15 cellular contexts compared by ENCODE assay signal in genomic region chr12:85484387-85484786, GRCh38.
A peak's percentile ranks its signal among the peaks of the same experiment; 100 is the strongest.
DNase-seq lines count a peak whose midpoint lies in the region; ATAC-seq, FAIRE-seq and TF ChIP-seq lines count a peak whose summit lies in the region.
"Had no signal": no experiment of that assay in that cellular context is flagged by ENCODE, and none has a peak within 500 bp of the region (broad histone marks: within the 10 kb centered on the region; RNA-seq: fewer than 3 reads in every experiment).

No MANE protein-coding gene starts in this region.

- H3K9me3 ChIP-seq in tibial nerve, result no peaks in the 10 kb centered on the region
- H3K9me3 ChIP-seq: HAP-1, left lung had no signal

- H3K27ac ChIP-seq in tibial nerve, result no peak overlapping the region
- H3K27ac ChIP-seq: left lung had no signal

- no peak for FAIRE-seq in HTR-8/SVneo (lab: Jason Lieb, UNC)

- H3K27me3 ChIP-seq in tibial nerve, result no peaks in the 10 kb centered on the region
- H3K27me3 ChIP-seq: left lung had no signal

- no peaks in the 10 kb centered on the region for H3K27me3 Mint-ChIP-seq in activated CD4-positive, alpha-beta T cell treated with anti-CD3 and anti-CD28 coated beads, Interleukin-2, amount 10 ng/mL, durations not matched to agents 7 days and 5 days
- H3K27me3 Mint-ChIP-seq: naive thymus-derived CD4-positive, alpha-beta T cell had no signal

- no peak for TF ChIP-seq EP300 in tibial nerve (IDR thresholded peaks at IDR 0.05)

- no peaks in the 10 kb centered on the region for H3K36me3 Mint-ChIP-seq in activated CD4-positive, alpha-beta T cell treated with anti-CD3 and anti-CD28 coated beads, Interleukin-2, amount 10 ng/mL, durations not matched to agents 7 days and 5 days (ENCODE audit: low read depth)
- H3K36me3 Mint-ChIP-seq: naive thymus-derived CD4-positive, alpha-beta T cell had no signal

- no peaks in the 10 kb centered on the region for H3K36me3 ChIP-seq in tibial nerve
- H3K36me3 ChIP-seq: HAP-1, left lung had no signal

- ATAC-seq in GM18517 (IDR thresholded peaks at IDR 0.05; ENCODE audit: unreplicated experiment), result peak; percentile 86
- ATAC-seq in GM21367 (IDR thresholded peaks at IDR 0.05; ENCODE audit: unreplicated experiment), result peak; percentile 88
- peak; percentile 88 for ATAC-seq in HG02938 (IDR thresholded peaks at IDR 0.05; ENCODE audit: unreplicated experiment)
- ATAC-seq in HG03521 (IDR thresholded peaks at IDR 0.05; ENCODE audit: unreplicated experiment), result peak; percentile 73
- ATAC-seq: activated T-cell treated with anti-CD3 and anti-CD28 coated beads, Interleukin-2, amount 50 U/mL, for 4 hours; left lung; naive thymus-derived CD4-positive, alpha-beta T cell; Panc1 had no signal

- H3K4me3 Mint-ChIP-seq in activated CD4-positive, alpha-beta T cell treated with anti-CD3 and anti-CD28 coated beads, Interleukin-2, amount 10 ng/mL, durations not matched to agents 7 days and 5 days, result no peak overlapping the region
- H3K4me3 Mint-ChIP-seq: activated T-cell treated with anti-CD3 and anti-CD28 coated beads, Interleukin-2, amount 50 U/mL, for 4 hours; naive thymus-derived CD4-positive, alpha-beta T cell had no signal

- DNase-seq in HTR-8/SVneo (ENCODE audit: insufficient read length, low spot score) (no peak), NCI-H2196 (lab: John Stamatoyannopoulos, UW; ENCODE audit: unreplicated experiment) (no peak), tibial nerve (ENCODE audit: low spot score in 2 of 2) (no peak)
- no peak for DNase-seq in activated CD4-positive, alpha-beta T cell treated with anti-CD3 and anti-CD28 coated beads, Interleukin-2, amount 10 ng/mL, durations not matched to agents 7 days and 5 days
- DNase-seq: activated T-cell treated with anti-CD3 and anti-CD28 coated beads, Interleukin-2, amount 50 U/mL, for 4 hours; DMS153; left lung; naive thymus-derived CD4-positive, alpha-beta T cell; NCI-H446 treated with DMSO at 0.1 percent for 48 hours had no signal

- H3K9me3 Mint-ChIP-seq in activated CD4-positive, alpha-beta T cell treated with anti-CD3 and anti-CD28 coated beads, Interleukin-2, amount 10 ng/mL, durations not matched to agents 7 days and 5 days, result no peaks in the 10 kb centered on the region
- H3K9me3 Mint-ChIP-seq: activated T-cell treated with anti-CD3 and anti-CD28 coated beads, Interleukin-2, amount 50 U/mL, for 4 hours had no signal

- no peaks in the 10 kb centered on the region for H3K4me1 Mint-ChIP-seq in activated CD4-positive, alpha-beta T cell treated with anti-CD3 and anti-CD28 coated beads, Interleukin-2, amount 10 ng/mL, durations not matched to agents 7 days and 5 days
- H3K4me1 Mint-ChIP-seq: naive thymus-derived CD4-positive, alpha-beta T cell had no signal

- WGBS in tibial nerve, 2 donors, result 83 to 91% methylated on average over 1 of the region's 1 CpG

- no peak overlapping the region for H3K4me3 ChIP-seq in tibial nerve
- H3K4me3 ChIP-seq: HAP-1, left lung had no signal

- no peak overlapping the region for H3K27ac Mint-ChIP-seq in activated CD4-positive, alpha-beta T cell treated with anti-CD3 and anti-CD28 coated beads, Interleukin-2, amount 10 ng/mL, durations not matched to agents 7 days and 5 days
- H3K27ac Mint-ChIP-seq: naive thymus-derived CD4-positive, alpha-beta T cell had no signal

- H3K4me1 ChIP-seq in tibial nerve, result no peaks in the 10 kb centered on the region
- H3K4me1 ChIP-seq: HAP-1, left lung had no signal

- no peak for TF ChIP-seq POLR2A in tibial nerve (IDR thresholded peaks at IDR 0.05)

- POLR2A ChIA-PET in activated CD4-positive, alpha-beta T cell treated with anti-CD3 and anti-CD28 coated beads, Interleukin-2, amount 10 ng/mL, durations not matched to agents 7 days and 5 days (lab: Charles Lee), result no interaction called here

- TF ChIP-seq CTCF in tibial nerve (IDR thresholded peaks at IDR 0.05), result no peak

- CTCF ChIA-PET in activated CD4-positive, alpha-beta T cell treated with anti-CD3 and anti-CD28 coated beads, Interleukin-2, amount 10 ng/mL, durations not matched to agents 7 days and 5 days (lab: Charles Lee), result no interaction called here
